ENCODE assay signal across 8 cellular contexts in the genomic region with DNA sequence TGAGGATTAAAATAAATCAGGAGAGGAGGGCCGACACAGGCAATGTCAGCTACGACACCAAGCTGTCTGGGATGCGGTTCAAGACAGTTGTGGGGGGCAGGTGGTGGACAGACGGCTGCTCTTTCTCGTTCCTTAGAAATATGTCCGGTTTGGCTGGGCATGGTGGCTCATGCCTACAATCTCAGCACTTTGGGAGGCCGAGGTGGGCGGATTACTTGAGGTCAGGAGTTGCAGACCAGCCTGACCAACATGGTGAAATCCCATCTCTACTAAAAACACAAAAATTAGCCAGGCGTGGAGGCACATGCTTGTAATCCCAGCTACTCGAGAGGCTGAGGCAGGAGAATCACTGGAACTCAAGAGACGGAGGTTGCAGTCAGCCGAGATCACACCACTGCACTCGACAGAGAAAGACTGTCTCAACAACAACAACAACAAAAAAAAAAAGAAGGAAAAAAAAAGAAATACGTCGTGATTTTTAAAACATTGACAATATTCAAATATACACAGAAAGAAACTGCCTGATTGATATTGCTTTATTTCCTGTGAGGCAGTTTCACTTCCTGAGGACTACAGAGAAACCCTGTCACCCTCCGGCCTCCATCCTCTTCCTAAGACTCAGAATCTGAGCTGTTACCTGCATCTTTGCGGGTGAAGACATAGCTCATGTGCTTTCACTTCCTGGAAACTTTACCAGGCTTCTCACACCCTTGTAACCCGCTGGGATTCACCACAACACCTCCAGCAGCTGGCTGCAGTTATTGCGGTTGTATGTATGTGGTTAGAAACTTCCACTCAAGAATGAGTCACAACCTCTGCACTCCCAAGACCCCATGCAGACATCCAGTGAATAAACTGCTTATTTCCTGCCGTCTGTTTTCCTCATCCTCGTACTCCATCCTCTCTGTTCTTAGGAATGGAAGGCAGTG.
DNase-seq lines count a peak whose midpoint lies in the region; ATAC-seq and TF ChIP-seq lines count a peak whose summit lies in the region.

No MANE protein-coding gene starts in this region.

- peak overlapping the region; percentile 91 to 95 for H3K27ac Mint-ChIP-seq in effector memory CD8-positive, alpha-beta T cell

- H3K27ac ChIP-seq in KMS-11, result no peak overlapping the region

- H3K9me3 Mint-ChIP-seq in effector memory CD8-positive, alpha-beta T cell, result no peaks in the 10 kb centered on the region

- peaks cover 21% of the 10 kb centered on the region for H3K4me1 ChIP-seq in KMS-11 (ENCODE audit: low read depth, poor library complexity, severe bottlenecking)

- intact Hi-C loops in sciatic nerve (cut with DNase I), result no loop called here

- H3K27me3 Mint-ChIP-seq in effector memory CD8-positive, alpha-beta T cell, result no peaks in the 10 kb centered on the region

- H3K36me3 ChIP-seq in KMS-11 (ENCODE audit: insufficient read depth), result no peaks in the 10 kb centered on the region

- TF ChIP-seq CTCF in KMS-11 (conservative IDR thresholded peaks at IDR 0.05; ENCODE audit: low read depth, low read length), result no peak

- no peaks in the 10 kb centered on the region for H3K27me3 ChIP-seq in KMS-11 (ENCODE audit: insufficient read depth, low read depth)

- no peaks in the 10 kb centered on the region for H3K79me2 ChIP-seq in KMS-11 (ENCODE audit: insufficient read depth, low read depth)

- no peaks in the 10 kb centered on the region for H3K36me3 Mint-ChIP-seq in effector memory CD8-positive, alpha-beta T cell (ENCODE audit: insufficient read depth)

- H3K4me2 ChIP-seq in KMS-11, result peak overlapping the region; percentile 36

- H3K4me3 Mint-ChIP-seq in effector memory CD8-positive, alpha-beta T cell, result peak overlapping the region; percentile 74 to 75

- no peak overlapping the region for H3K9ac ChIP-seq in KMS-11

- no peak overlapping the region for H2AFZ ChIP-seq in KMS-11 (ENCODE audit: low read depth)

- H3K4me3 ChIP-seq in KMS-11 (IDR thresholded peaks at IDR 0.05; ENCODE audit: insufficient read depth, low read depth, low read length), result no peak overlapping the region

- DNase-seq in EL (peak; percentile 86), sciatic nerve (ENCODE audit: low spot score) (no peak), NCI-H82 (lab: John Stamatoyannopoulos, UW) (no peak)
- DNase-seq in activated CD4-positive, alpha-beta T cell treated with anti-CD3 and anti-CD28 coated beads for 4 hours, result peak; percentile 52 to 67
- DNase-seq in effector memory CD8-positive, alpha-beta T cell, result peak; percentile 15 to 42 (median 38)
- peak; percentile 57 for DNase-seq in stimulated activated CD4-positive, alpha-beta T cell treated with anti-CD3 and anti-CD28 coated beads, Interleukin-15, amount 100 ng/mL, for 24 hours

- ATAC-seq in GM21619 (IDR thresholded peaks at IDR 0.05; ENCODE audit: unreplicated experiment) (peak; percentile 72), sciatic nerve (no peak)
- peak; percentile 92 for ATAC-seq in effector memory CD8-positive, alpha-beta T cell (replicated peaks)

- H4K20me1 ChIP-seq in KMS-11 (ENCODE audit: insufficient read depth), result peaks cover 3% of the 10 kb centered on the region; the same call in 1 of the 2 replicates

- H3K4me1 Mint-ChIP-seq in effector memory CD8-positive, alpha-beta T cell (ENCODE audit: low read depth in 2 of 2), result peaks cover 30 to 35% of the 10 kb centered on the region in 2 donors

Comparison
In these comparisons a context has a peak if more than half of its experiments do, and no peak if none do; other contexts are left out.
1. DNase-seq: peak in EL (single experiment), activated CD4-positive, alpha-beta T cell treated with anti-CD3 and anti-CD28 coated beads for 4 hours (2 of 2), effector memory CD8-positive, alpha-beta T cell (3 of 3) and stimulated activated CD4-positive, alpha-beta T cell treated with anti-CD3 and anti-CD28 coated beads, Interleukin-15, amount 100 ng/mL, for 24 hours (single experiment); none in sciatic nerve (single experiment) and NCI-H82 (single experiment).